Comparison of ENCODE assay signal across 6 cellular contexts in the genomic region with DNA sequence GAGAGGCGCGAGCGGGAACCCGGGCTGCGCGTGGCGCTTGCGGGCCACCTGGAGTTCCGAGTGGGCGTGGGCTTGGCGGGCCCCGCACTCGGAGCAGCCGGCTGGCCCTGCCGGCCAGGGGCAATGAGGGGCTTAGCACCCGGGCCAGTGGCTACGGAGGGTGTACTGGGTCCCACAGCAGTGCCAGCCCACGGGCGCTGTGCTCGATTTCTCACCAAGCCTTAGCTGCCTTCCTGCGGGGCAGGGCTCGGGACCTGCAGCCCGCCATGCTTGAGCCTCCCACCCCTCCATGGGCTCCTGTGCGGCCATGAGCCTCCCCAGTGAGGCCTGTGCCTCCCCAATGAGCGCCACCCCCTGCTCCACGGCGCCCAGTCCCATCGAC. TPM values are rescaled to one million over a fixed set of nuclear protein-coding genes. Genes with fewer than 3 reads are reported as not detected.
"Had no signal": no experiment of that assay in that cellular context is flagged by ENCODE, and none has a peak within 500 bp of the region (broad histone marks: within the 10 kb centered on the region; RNA-seq: fewer than 3 reads in every experiment).

No MANE protein-coding gene starts in this region.

RNA-seq across cellular contexts. Expression of gene DNAI1, which starts 20.7 kb away (rescaled TPM):
- total RNA-seq: HepG2, HT-29, HT1080, IMR-90, K562 had no signal
- polyA plus RNA-seq: HepG2, IgD-negative memory B cell, IMR-90 had no signal
